Comparison of ENCODE assay signal across 8 cellular contexts in the genomic region with DNA sequence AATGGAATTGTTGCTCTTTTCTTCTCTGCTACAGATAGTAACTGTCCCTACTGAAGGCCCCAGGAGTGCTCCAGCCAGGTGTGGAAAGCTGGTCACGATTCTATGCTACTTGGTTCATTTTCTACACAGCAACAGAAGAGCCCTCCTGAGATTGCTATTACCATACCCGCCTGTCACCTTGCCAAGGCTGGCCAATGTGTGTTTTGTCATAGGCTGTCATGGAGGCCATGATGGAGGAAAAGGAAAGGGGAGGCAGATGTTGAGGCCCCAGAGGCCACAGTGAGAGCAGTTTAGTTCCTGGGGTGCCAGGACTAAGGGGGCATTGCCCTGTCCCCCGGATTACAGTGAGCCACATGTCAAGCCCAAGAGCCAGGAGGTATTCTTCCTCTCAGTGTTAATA. TPM values are rescaled to one million over a fixed set of nuclear protein-coding genes. Genes with fewer than 3 reads are reported as not detected.
DNase-seq lines count a peak whose midpoint lies in the region; ATAC-seq, FAIRE-seq and TF ChIP-seq lines count a peak whose summit lies in the region.

No MANE protein-coding gene starts in this region.

- no TSS peak for BruUV-seq in GM12878 (replicated peaks; lab: Mats Ljungman, UMichigan)

- DNase-seq in cardiac septum (ENCODE audit: low spot score) (peak; percentile 66), left ventricle myocardium superior (no peak), GM12878 (ENCODE audit: low read depth, low spot score) (no peak), memory B cell (ENCODE audit: low spot score in 2 of 2) (no peak), vagina (ENCODE audit: extremely low spot score in 2 of 2) (no peak), NCI-H526 treated with DMSO at 0.1 percent for 48 hours (lab: John Stamatoyannopoulos, UW) (no peak)

- peaks cover 0 to 5% of the 10 kb centered on the region in 2 experiments; a peak in 2 of 4 replicates for H3K36me3 ChIP-seq in GM12878 (ENCODE audit: control insufficient read depth in 2 of 2, insufficient read depth in 2 of 2, low read length in 1 of 2)
- H3K36me3 ChIP-seq in vagina = peaks cover 0 to 30% of the 10 kb centered on the region in 2 donors

- H3K27ac ChIP-seq in GM12878 (ENCODE audit: control insufficient read depth, insufficient read depth) = 0 out of 2 replicates have a peak overlapping the region, but pooled peaks have one; percentile 71
- H3K27ac ChIP-seq in vagina = peak overlapping the region; percentile 76

- peaks cover 4% of the 10 kb centered on the region for H3K4me1 ChIP-seq in GM12878 (ENCODE audit: control insufficient read depth, insufficient read depth, low read length)
- H3K4me1 ChIP-seq in vagina = peaks cover 30% of the 10 kb centered on the region

- no peaks in the 10 kb centered on the region for H4K20me1 ChIP-seq in GM12878 (ENCODE audit: control insufficient read depth, insufficient read depth)

- peak overlapping the region; percentile 87 for H3K4me3 ChIP-seq in GM12878
- H3K4me3 ChIP-seq in vagina = peak overlapping the region; percentile 58 to 76

- TF ChIP-seq EP300 in GM12878 (IDR thresholded peaks at IDR 0.05; ENCODE audit: borderline replicate concordance in 1 of 2, control insufficient read depth in 1 of 2, low read depth in 2 of 2, low read length in 2 of 2) = no peak

- peaks cover 19% of the 10 kb centered on the region for H3K36me3 Mint-ChIP-seq in memory B cell

- no peaks in the 10 kb centered on the region for H3K9me3 ChIP-seq in GM12878 (replicated peaks; ENCODE audit: control insufficient read depth, insufficient read depth, low read length)
- no peaks in the 10 kb centered on the region for H3K9me3 ChIP-seq in vagina

- no peak for FAIRE-seq in GM12878 (lab: Jason Lieb, UNC)

- peak overlapping the region; percentile 94 for H3K9ac ChIP-seq in GM12878 (ENCODE audit: control insufficient read depth, insufficient read depth, low read length)

- peaks cover 25% of the 10 kb centered on the region for H3K4me1 Mint-ChIP-seq in memory B cell

- no peak for ATAC-seq in left ventricle myocardium superior
- ATAC-seq in GM12878 = peak; percentile 2; the same call in 2 of the 3 replicates
- no peak for ATAC-seq in memory B cell (ENCODE audit: low read depth)
- ATAC-seq in HG03095 (IDR thresholded peaks at IDR 0.05; ENCODE audit: unreplicated experiment) = no peak
- ATAC-seq in GM18498 (IDR thresholded peaks at IDR 0.05; ENCODE audit: unreplicated experiment) = no peak

- no peak for TF ChIP-seq POLR2A in GM12878 (IDR thresholded peaks at IDR 0.05; ENCODE audit: low read depth, low read length)
- no peak for TF ChIP-seq POLR2A in vagina (IDR thresholded peaks at IDR 0.05)

- H3K9me3 Mint-ChIP-seq in memory B cell = no peaks in the 10 kb centered on the region

- no peak for TF ChIP-seq RAD21 in GM12878 (IDR thresholded peaks at IDR 0.05; ENCODE audit: insufficient read depth, low read depth, low read length)

- TF ChIP-seq CTCF in GM12878 (IDR thresholded peaks at IDR 0.05 in 2 of 3, conservative IDR thresholded peaks at IDR 0.05 in 1 of 3; ENCODE audit: control insufficient read depth in 2 of 3, extremely low read depth in 1 of 3, insufficient read depth in 1 of 3, low read depth in 3 of 3, low read length in 3 of 3) (no peak), vagina (IDR thresholded peaks at IDR 0.05) (no peak)

- POLR2A ChIA-PET in GM12878 (lab: Charles Lee) = interaction anchor here (1.2 to 3.0 kb wide), 8 partner anchors 9 to 222 kb away, joined by 4 to 20 read pairs (median 6); a partner anchor contains a TSS

- H3K27ac Mint-ChIP-seq in memory B cell = peak overlapping the region; percentile 95

- RAD21 ChIA-PET in GM12878 (lab: Charles Lee; ENCODE audit: unreplicated experiment) = interaction anchor here (1.3 to 1.8 kb wide), 2 partner anchors 38 to 64 kb away, joined by 4 to 9 read pairs; a partner anchor contains a TSS

- peak overlapping the region; percentile 96 for H3K4me3 Mint-ChIP-seq in memory B cell

- SMC1A ChIA-PET in GM12878 (lab: Charles Lee; ENCODE audit: uncharacterized antibody, unreplicated experiment) = interaction anchor here (0.7 to 1.6 kb wide), 4 partner anchors 10 to 66 kb away, joined by 3 to 8 read pairs (median 3); no protein-coding TSS in a partner anchor

- peak overlapping the region; percentile 17 for H3K4me2 ChIP-seq in GM12878 (ENCODE audit: control insufficient read depth, insufficient read depth)

- 67% methylated on average over 3 of the region's 3 CpGs for WGBS in GM12878 (ENCODE audit: insufficient coverage, insufficient replicate concordance, low lambda C conversion rate, missing lambda C conversion rate)

- peaks cover 25% of the 10 kb centered on the region for H3K79me2 ChIP-seq in GM12878 (ENCODE audit: control insufficient read depth, insufficient read depth, low read length)

- in situ Hi-C loops in GM12878 (cut with MboI) = no loop called here

- no peak overlapping the region for H2AFZ ChIP-seq in GM12878 (ENCODE audit: control insufficient read depth, low read depth, low read length)

- intact Hi-C loops in cardiac septum (cut with DNase I) = no loop called here
- intact Hi-C loops in left ventricle myocardium superior (cut with micrococcal nuclease) = no loop called here
- intact Hi-C loops in GM12878 (cut with micrococcal nuclease; ENCODE audit: unreplicated experiment) = loop anchor here (2.0 kb wide), 1 partner anchor 183 kb away; a partner anchor contains a TSS
- intact Hi-C loops in vagina (cut with DNase I) = loop anchor here (2.0 kb wide), 1 partner anchor 29 kb away; a partner anchor contains a TSS

- H3K27me3 ChIP-seq in GM12878 (replicated peaks in 1 of 2; ENCODE audit: control insufficient read depth in 2 of 2, insufficient read depth in 2 of 2, low read length in 1 of 2) (no peaks in the 10 kb centered on the region), vagina (no peaks in the 10 kb centered on the region)

- CTCF ChIA-PET in GM12878 (lab: Yijun Ruan, JAX) = interaction anchor here (0.7 to 1.5 kb wide), 3 partner anchors 11 to 185 kb away, joined by 3 to 8 read pairs (median 8); no protein-coding TSS in a partner anchor

- no peaks in the 10 kb centered on the region for H3K27me3 Mint-ChIP-seq in memory B cell

RNA-seq across cellular contexts. Expression of a gene that starts 1.0 kb away (rescaled TPM):
- total RNA-seq in cardiac septum (9.8 TPM), left ventricle myocardium superior (10.4 TPM), GM12878 (2014; rRNA removed) (11.0 and 14.6 TPM in 2 replicates), GM12878 (2014; rRNA removed; fragmentation: Illumina TruSeq; extraction: Trizol) (10.0 and 10.4 TPM in 2 replicates), GM12878 (2021) (10.1 and 11.2 TPM in 2 replicates), vagina (44.7 TPM)
- total RNA-seq in GM12878 (2013; cell fraction: nucleolus; rRNA removed) = 35.5 and 42.9 TPM in 2 replicates
- 5.8 TPM for polyA plus RNA-seq in GM12878 (2011; ENCODE audit: low read depth)
- polyA plus RNA-seq in GM12878 (2011; rRNA removed) (19.0 and 19.1 TPM in 2 replicates), GM12878 (2014; fragmentation: Illumina TruSeq; extraction: Trizol) (13.5 and 14.0 TPM in 2 replicates), GM12878 (2014; fragmentation: Nextera tagmentation; extraction: Ambion mirVana) (1 to 10 TPM; 1.2 to 2.7 TPM), GM12878 (2014; rRNA removed) (12.9 and 18.8 TPM in 2 replicates), GM12878 (2016; fragmentation: Nextera tagmentation; extraction: Ambion mirVana) (10 to 100 TPM; 13.9 to 14.4 TPM)
- 18.8 and 22.2 TPM in 2 replicates for polyA plus RNA-seq in GM12878 (2011; cell fraction: cytosol; rRNA removed)
- 48.1 and 49.9 TPM in 2 replicates for polyA plus RNA-seq in GM12878 (2011; cell fraction: nucleus; rRNA removed)
- 7.7 and 9.1 TPM in 2 replicates for polyA plus RNA-seq in GM12878 (2012)
- 14.6 and 23.0 TPM in 2 replicates for polyA minus RNA-seq in GM12878 (2011; rRNA and poly(A)+ RNA removed)
- 3.0 and 3.7 TPM in 2 replicates for polyA minus RNA-seq in GM12878 (2011; cell fraction: cytosol; rRNA and poly(A)+ RNA removed)
- 13.4 and 18.3 TPM in 2 replicates for polyA minus RNA-seq in GM12878 (2011; cell fraction: nucleus; rRNA and poly(A)+ RNA removed)

RNA-seq across cellular contexts. Expression of a gene that starts 1.2 kb away (rescaled TPM):
- total RNA-seq in cardiac septum (16.6 TPM), left ventricle myocardium superior (31.2 TPM), GM12878 (2014; rRNA removed) (26.5 and 27.6 TPM in 2 replicates), GM12878 (2014; rRNA removed; fragmentation: Illumina TruSeq; extraction: Trizol) (22.5 and 22.8 TPM in 2 replicates), GM12878 (2021) (23.6 and 26.2 TPM in 2 replicates), vagina (62.1 TPM)
- 40.3 and 42.7 TPM in 2 replicates for total RNA-seq in GM12878 (2013; cell fraction: nucleolus; rRNA removed)
- polyA plus RNA-seq in GM12878 (2011; ENCODE audit: low read depth) = 11.1 TPM
- polyA plus RNA-seq in GM12878 (2011; rRNA removed) (19.2 and 25.1 TPM in 2 replicates), GM12878 (2014; fragmentation: Illumina TruSeq; extraction: Trizol) (20.4 and 28.8 TPM in 2 replicates), GM12878 (2014; fragmentation: Nextera tagmentation; extraction: Ambion mirVana) (1 to 10 TPM; 3.3 to 4.4 TPM), GM12878 (2014; rRNA removed) (21.3 and 21.6 TPM in 2 replicates), GM12878 (2016; fragmentation: Nextera tagmentation; extraction: Ambion mirVana) (10 to 100 TPM; 12.8 to 15.2 TPM)
- polyA plus RNA-seq in GM12878 (2011; cell fraction: cytosol; rRNA removed) = 27.2 and 28.2 TPM in 2 replicates
- polyA plus RNA-seq in GM12878 (2011; cell fraction: nucleus; rRNA removed) = 44.6 and 50.4 TPM in 2 replicates
- polyA plus RNA-seq in GM12878 (2012) = 14.9 and 16.3 TPM in 2 replicates
- polyA minus RNA-seq in GM12878 (2011; rRNA and poly(A)+ RNA removed) = 27.0 and 35.1 TPM in 2 replicates
- 15.8 and 18.2 TPM in 2 replicates for polyA minus RNA-seq in GM12878 (2011; cell fraction: cytosol; rRNA and poly(A)+ RNA removed)
- 15.7 and 18.8 TPM in 2 replicates for polyA minus RNA-seq in GM12878 (2011; cell fraction: nucleus; rRNA and poly(A)+ RNA removed)

RNA-seq across cellular contexts. Expression of a gene that starts 27.7 kb away (rescaled TPM):
- total RNA-seq in cardiac septum = 75.1 TPM
- total RNA-seq in left ventricle myocardium superior = 66.9 TPM
- 189 and 215 TPM in 2 replicates for total RNA-seq in GM12878 (2013; cell fraction: nucleolus; rRNA removed)
- total RNA-seq in GM12878 (2014; rRNA removed) = 35.2 and 37.2 TPM in 2 replicates
- 35.3 and 36.9 TPM in 2 replicates for total RNA-seq in GM12878 (2014; rRNA removed; fragmentation: Illumina TruSeq; extraction: Trizol)
- 62.6 and 64.7 TPM in 2 replicates for total RNA-seq in GM12878 (2021)
- polyA plus RNA-seq in GM12878 (2011; ENCODE audit: low read depth) = 41.6 TPM
- 82.3 and 92.3 TPM in 2 replicates for polyA plus RNA-seq in GM12878 (2011; rRNA removed)
- polyA plus RNA-seq in GM12878 (2011; cell fraction: cytosol; rRNA removed) = 62.0 and 71.5 TPM in 2 replicates
- polyA plus RNA-seq in GM12878 (2011; cell fraction: nucleus; rRNA removed) = 56.7 and 70.6 TPM in 2 replicates
- 51.4 and 53.8 TPM in 2 replicates for polyA plus RNA-seq in GM12878 (2012)
- polyA plus RNA-seq in GM12878 (2014; fragmentation: Illumina TruSeq; extraction: Trizol) = 75.7 and 79.2 TPM in 2 replicates
- polyA plus RNA-seq in GM12878 (2014; fragmentation: Nextera tagmentation; extraction: Ambion mirVana) = 10 to 100 TPM; 13.8 to 21.6 TPM
- 61.9 and 64.4 TPM in 2 replicates for polyA plus RNA-seq in GM12878 (2014; rRNA removed)
- 10 to 100 TPM; 48.1 to 50.7 TPM for polyA plus RNA-seq in GM12878 (2016; fragmentation: Nextera tagmentation; extraction: Ambion mirVana)
- polyA minus RNA-seq in GM12878 (2011; rRNA and poly(A)+ RNA removed) = 59.0 and 63.1 TPM in 2 replicates
- polyA minus RNA-seq in GM12878 (2011; cell fraction: cytosol; rRNA and poly(A)+ RNA removed) = 19.8 and 21.1 TPM in 2 replicates
- 32.6 and 51.3 TPM in 2 replicates for polyA minus RNA-seq in GM12878 (2011; cell fraction: nucleus; rRNA and poly(A)+ RNA removed)
- 96.0 TPM for total RNA-seq in vagina

RNA-seq across cellular contexts. Expression of a gene that starts 54.6 kb away (rescaled TPM):
- total RNA-seq in cardiac septum (7.4 TPM), left ventricle myocardium superior (6.1 TPM), GM12878 (2014; rRNA removed) (132 and 139 TPM in 2 replicates), GM12878 (2014; rRNA removed; fragmentation: Illumina TruSeq; extraction: Trizol) (91.7 and 95.6 TPM in 2 replicates), GM12878 (2021) (109 and 139 TPM in 2 replicates), vagina (165 TPM)
- 25.6 and 33.4 TPM in 2 replicates for total RNA-seq in GM12878 (2013; cell fraction: nucleolus; rRNA removed)
- polyA plus RNA-seq in GM12878 (2011; ENCODE audit: low read depth) = 7.1 TPM
- polyA plus RNA-seq in GM12878 (2011; rRNA removed) (29.9 and 47.6 TPM in 2 replicates), GM12878 (2014; fragmentation: Illumina TruSeq; extraction: Trizol) (21.9 and 74.5 TPM in 2 replicates), GM12878 (2014; fragmentation: Nextera tagmentation; extraction: Ambion mirVana) (10 to 100 TPM; 26.3 to 65.6 TPM), GM12878 (2014; rRNA removed) (169 and 192 TPM in 2 replicates), GM12878 (2016; fragmentation: Nextera tagmentation; extraction: Ambion mirVana) (100 to 1,000 TPM; 110 to 129 TPM)
- polyA plus RNA-seq in GM12878 (2011; cell fraction: cytosol; rRNA removed) = 68.7 and 99.0 TPM in 2 replicates
- 44.1 and 53.0 TPM in 2 replicates for polyA plus RNA-seq in GM12878 (2011; cell fraction: nucleus; rRNA removed)
- 15.4 and 29.0 TPM in 2 replicates for polyA plus RNA-seq in GM12878 (2012)
- polyA minus RNA-seq in GM12878 (2011; rRNA and poly(A)+ RNA removed) = 21.1 and 38.2 TPM in 2 replicates
- polyA minus RNA-seq in GM12878 (2011; cell fraction: cytosol; rRNA and poly(A)+ RNA removed) = 14.4 and 19.4 TPM in 2 replicates
- polyA minus RNA-seq in GM12878 (2011; cell fraction: nucleus; rRNA and poly(A)+ RNA removed) = 5.7 and 9.5 TPM in 2 replicates

Comparison
In these comparisons a context has a peak if more than half of its experiments do, and no peak if none do; other contexts are left out.
1. intact Hi-C loops: an anchor here in GM12878 (2.0 kb wide) and vagina (2.0 kb wide); none called in cardiac septum and left ventricle myocardium superior.